1 cellular context compared by ENCODE assay signal in the genomic region with DNA sequence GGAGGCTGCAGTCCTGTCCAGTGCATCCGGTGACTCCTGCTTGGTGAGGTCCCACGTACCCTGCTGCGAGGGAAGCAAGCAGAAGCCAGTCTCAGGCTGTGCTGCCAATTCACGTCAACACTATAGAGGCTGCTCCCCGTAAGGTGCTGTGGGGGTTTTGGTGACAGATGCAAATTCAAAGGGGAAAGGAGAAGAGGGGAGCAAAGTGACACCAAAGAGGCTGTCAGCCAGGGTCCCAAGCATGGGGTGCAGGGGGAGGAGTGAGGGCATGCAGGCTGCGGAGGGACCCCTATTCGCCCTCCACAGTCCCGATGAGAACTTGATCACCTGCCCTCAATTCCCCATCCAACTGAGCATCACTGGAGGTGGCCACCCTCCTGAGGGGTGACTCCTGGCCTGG.
TF ChIP-seq lines count a peak whose summit lies in the region.

No MANE protein-coding gene starts in this region.

TF ChIP-seq in H1, 55 proteins besides CTCF, POLR2A, EP300 and RAD21 (continued from another document):
- TF ChIP-seq, protein P1, sequence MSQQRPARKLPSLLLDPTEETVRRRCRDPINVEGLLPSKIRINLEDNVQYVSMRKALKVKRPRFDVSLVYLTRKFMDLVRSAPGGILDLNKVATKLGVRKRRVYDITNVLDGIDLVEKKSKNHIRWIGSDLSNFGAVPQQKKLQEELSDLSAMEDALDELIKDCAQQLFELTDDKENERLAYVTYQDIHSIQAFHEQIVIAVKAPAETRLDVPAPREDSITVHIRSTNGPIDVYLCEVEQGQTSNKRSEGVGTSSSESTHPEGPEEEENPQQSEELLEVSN (IDR thresholded peaks at IDR 0.05): no peak
- TF ChIP-seq CTBP2 (IDR thresholded peaks at IDR 0.05; ENCODE audit: borderline replicate concordance, insufficient read depth, insufficient read length, low read length) (no peak), HDAC6 (IDR thresholded peaks at IDR 0.05; ENCODE audit: low read depth, low read length) (no peak), SRF (IDR thresholded peaks at IDR 0.05; ENCODE audit: low read depth, low read length) (no peak), KDM5A (IDR thresholded peaks at IDR 0.05; ENCODE audit: low read length) (no peak), KDM1A (IDR thresholded peaks at IDR 0.05; ENCODE audit: borderline replicate concordance, low read length) (no peak), SP1 (IDR thresholded peaks at IDR 0.05; ENCODE audit: low read depth, low read length) (no peak), BCL11A (IDR thresholded peaks at IDR 0.05; ENCODE audit: low read depth in 2 of 2, low read length in 2 of 2) (no peak)
- TF ChIP-seq, protein P2, sequence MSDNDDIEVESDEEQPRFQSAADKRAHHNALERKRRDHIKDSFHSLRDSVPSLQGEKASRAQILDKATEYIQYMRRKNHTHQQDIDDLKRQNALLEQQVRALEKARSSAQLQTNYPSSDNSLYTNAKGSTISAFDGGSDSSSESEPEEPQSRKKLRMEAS (IDR thresholded peaks at IDR 0.05): no peak
- TF ChIP-seq, protein P3, sequence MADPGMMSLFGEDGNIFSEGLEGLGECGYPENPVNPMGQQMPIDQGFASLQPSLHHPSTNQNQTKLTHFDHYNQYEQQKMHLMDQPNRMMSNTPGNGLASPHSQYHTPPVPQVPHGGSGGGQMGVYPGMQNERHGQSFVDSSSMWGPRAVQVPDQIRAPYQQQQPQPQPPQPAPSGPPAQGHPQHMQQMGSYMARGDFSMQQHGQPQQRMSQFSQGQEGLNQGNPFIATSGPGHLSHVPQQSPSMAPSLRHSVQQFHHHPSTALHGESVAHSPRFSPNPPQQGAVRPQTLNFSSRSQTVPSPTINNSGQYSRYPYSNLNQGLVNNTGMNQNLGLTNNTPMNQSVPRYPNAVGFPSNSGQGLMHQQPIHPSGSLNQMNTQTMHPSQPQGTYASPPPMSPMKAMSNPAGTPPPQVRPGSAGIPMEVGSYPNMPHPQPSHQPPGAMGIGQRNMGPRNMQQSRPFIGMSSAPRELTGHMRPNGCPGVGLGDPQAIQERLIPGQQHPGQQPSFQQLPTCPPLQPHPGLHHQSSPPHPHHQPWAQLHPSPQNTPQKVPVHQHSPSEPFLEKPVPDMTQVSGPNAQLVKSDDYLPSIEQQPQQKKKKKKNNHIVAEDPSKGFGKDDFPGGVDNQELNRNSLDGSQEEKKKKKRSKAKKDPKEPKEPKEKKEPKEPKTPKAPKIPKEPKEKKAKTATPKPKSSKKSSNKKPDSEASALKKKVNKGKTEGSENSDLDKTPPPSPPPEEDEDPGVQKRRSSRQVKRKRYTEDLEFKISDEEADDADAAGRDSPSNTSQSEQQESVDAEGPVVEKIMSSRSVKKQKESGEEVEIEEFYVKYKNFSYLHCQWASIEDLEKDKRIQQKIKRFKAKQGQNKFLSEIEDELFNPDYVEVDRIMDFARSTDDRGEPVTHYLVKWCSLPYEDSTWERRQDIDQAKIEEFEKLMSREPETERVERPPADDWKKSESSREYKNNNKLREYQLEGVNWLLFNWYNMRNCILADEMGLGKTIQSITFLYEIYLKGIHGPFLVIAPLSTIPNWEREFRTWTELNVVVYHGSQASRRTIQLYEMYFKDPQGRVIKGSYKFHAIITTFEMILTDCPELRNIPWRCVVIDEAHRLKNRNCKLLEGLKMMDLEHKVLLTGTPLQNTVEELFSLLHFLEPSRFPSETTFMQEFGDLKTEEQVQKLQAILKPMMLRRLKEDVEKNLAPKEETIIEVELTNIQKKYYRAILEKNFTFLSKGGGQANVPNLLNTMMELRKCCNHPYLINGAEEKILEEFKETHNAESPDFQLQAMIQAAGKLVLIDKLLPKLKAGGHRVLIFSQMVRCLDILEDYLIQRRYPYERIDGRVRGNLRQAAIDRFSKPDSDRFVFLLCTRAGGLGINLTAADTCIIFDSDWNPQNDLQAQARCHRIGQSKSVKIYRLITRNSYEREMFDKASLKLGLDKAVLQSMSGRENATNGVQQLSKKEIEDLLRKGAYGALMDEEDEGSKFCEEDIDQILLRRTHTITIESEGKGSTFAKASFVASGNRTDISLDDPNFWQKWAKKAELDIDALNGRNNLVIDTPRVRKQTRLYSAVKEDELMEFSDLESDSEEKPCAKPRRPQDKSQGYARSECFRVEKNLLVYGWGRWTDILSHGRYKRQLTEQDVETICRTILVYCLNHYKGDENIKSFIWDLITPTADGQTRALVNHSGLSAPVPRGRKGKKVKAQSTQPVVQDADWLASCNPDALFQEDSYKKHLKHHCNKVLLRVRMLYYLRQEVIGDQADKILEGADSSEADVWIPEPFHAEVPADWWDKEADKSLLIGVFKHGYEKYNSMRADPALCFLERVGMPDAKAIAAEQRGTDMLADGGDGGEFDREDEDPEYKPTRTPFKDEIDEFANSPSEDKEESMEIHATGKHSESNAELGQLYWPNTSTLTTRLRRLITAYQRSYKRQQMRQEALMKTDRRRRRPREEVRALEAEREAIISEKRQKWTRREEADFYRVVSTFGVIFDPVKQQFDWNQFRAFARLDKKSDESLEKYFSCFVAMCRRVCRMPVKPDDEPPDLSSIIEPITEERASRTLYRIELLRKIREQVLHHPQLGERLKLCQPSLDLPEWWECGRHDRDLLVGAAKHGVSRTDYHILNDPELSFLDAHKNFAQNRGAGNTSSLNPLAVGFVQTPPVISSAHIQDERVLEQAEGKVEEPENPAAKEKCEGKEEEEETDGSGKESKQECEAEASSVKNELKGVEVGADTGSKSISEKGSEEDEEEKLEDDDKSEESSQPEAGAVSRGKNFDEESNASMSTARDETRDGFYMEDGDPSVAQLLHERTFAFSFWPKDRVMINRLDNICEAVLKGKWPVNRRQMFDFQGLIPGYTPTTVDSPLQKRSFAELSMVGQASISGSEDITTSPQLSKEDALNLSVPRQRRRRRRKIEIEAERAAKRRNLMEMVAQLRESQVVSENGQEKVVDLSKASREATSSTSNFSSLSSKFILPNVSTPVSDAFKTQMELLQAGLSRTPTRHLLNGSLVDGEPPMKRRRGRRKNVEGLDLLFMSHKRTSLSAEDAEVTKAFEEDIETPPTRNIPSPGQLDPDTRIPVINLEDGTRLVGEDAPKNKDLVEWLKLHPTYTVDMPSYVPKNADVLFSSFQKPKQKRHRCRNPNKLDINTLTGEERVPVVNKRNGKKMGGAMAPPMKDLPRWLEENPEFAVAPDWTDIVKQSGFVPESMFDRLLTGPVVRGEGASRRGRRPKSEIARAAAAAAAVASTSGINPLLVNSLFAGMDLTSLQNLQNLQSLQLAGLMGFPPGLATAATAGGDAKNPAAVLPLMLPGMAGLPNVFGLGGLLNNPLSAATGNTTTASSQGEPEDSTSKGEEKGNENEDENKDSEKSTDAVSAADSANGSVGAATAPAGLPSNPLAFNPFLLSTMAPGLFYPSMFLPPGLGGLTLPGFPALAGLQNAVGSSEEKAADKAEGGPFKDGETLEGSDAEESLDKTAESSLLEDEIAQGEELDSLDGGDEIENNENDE (IDR thresholded peaks at IDR 0.05; ENCODE audit: insufficient replicate concordance, low read length): no peak
